Comparison of ENCODE assay signal across 11 cellular contexts in the genomic region with DNA sequence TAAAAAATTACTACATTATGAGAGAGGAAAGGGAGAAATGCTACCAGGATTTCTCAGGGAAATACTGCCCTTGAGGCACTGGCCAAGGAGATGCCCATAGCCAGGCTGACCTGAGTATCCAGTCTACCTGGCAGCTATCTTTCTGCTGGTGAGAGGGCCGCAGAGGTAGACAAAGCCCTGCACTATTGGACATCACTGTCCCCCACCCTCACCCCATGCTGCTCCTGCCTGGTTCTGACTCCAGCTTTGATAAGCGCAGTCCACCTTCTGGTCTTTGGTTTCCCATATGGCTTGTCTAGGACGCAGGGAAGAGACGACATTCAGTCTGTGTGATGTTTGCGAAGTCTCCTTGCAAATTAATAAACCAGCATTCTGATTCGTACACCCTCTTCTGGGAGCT. TPM values are rescaled to one million over a fixed set of nuclear protein-coding genes. Genes with fewer than 3 reads are reported as not detected.
DNase-seq lines count a peak whose midpoint lies in the region; ATAC-seq, FAIRE-seq and TF ChIP-seq lines count a peak whose summit lies in the region.
"Had no signal": no experiment of that assay in that cellular context is flagged by ENCODE, and none has a peak within 500 bp of the region (broad histone marks: within the 10 kb centered on the region; RNA-seq: fewer than 3 reads in every experiment).

No MANE protein-coding gene starts in this region.

- no peak for FAIRE-seq in keratinocyte (lab: Jason Lieb, UNC)
- FAIRE-seq: GM12892 had no signal

- no peaks in the 10 kb centered on the region for H3K27me3 Mint-ChIP-seq in activated CD4-positive, alpha-beta T cell treated with anti-CD3 and anti-CD28 coated beads for 36 hours
- H3K27me3 Mint-ChIP-seq in stimulated activated naive B cell treated with anti-CD40 and anti-IgM and Interleukin-4, amounts not matched to agents 10 μg/mL and 1 μg/mL and 100 μg/mL, for 72 hours = no peaks in the 10 kb centered on the region

- H3K36me3 ChIP-seq in keratinocyte (ENCODE audit: control insufficient read depth in 2 of 2, extremely low read depth in 1 of 2, insufficient read depth in 2 of 2, low read length in 2 of 2) (peaks cover 0 to 12% of the 10 kb centered on the region in 2 experiments), hepatocyte (replicated peaks; ENCODE audit: insufficient read depth, low read depth) (no peaks in the 10 kb centered on the region), stomach (peaks cover 0 to 8% (median 4%) of the 10 kb centered on the region in 4 donors)

- TF ChIP-seq EP300 in stomach (IDR thresholded peaks at IDR 0.05) = no peak

- H3K9me3 ChIP-seq in keratinocyte (ENCODE audit: control insufficient read depth, low read depth, low read length) = no peaks in the 10 kb centered on the region
- no peaks in the 10 kb centered on the region for H3K9me3 ChIP-seq in hepatocyte (ENCODE audit: low read depth)
- H3K9me3 ChIP-seq in stomach = no peaks in the 10 kb centered on the region

- H3K27ac Mint-ChIP-seq in activated CD4-positive, alpha-beta T cell treated with anti-CD3 and anti-CD28 coated beads for 36 hours = peak overlapping the region; percentile 39
- H3K27ac Mint-ChIP-seq in stimulated activated naive B cell treated with anti-CD40 and anti-IgM and Interleukin-4, amounts not matched to agents 10 μg/mL and 1 μg/mL and 100 μg/mL, for 72 hours = peak overlapping the region; percentile 20

- H4K20me1 ChIP-seq in keratinocyte (ENCODE audit: control insufficient read depth, extremely low read depth, insufficient read depth, low read length) = no peaks in the 10 kb centered on the region
- no peaks in the 10 kb centered on the region for H4K20me1 ChIP-seq in hepatocyte (ENCODE audit: insufficient read depth, poor library complexity, severe bottlenecking)

- intact Hi-C loops in activated CD4-positive, alpha-beta T cell treated with anti-CD3 and anti-CD28 coated beads for 36 hours (cut with DNase I, micrococcal nuclease) = no loop called here
- intact Hi-C loops in stomach (cut with DNase I; ENCODE audit: low total_unique reads) = no loop called here

- H2AFZ ChIP-seq in keratinocyte (ENCODE audit: control insufficient read depth, low read length) (no peak overlapping the region), hepatocyte (no peak overlapping the region)

- POLR2A ChIA-PET in activated CD4-positive, alpha-beta T cell treated with anti-CD3 and anti-CD28 coated beads for 36 hours (lab: Charles Lee) = interaction anchor here (1.3 kb wide), 1 partner anchor 17 kb away, joined by 4 read pairs; no protein-coding TSS in a partner anchor

- CTCF ChIA-PET in activated CD4-positive, alpha-beta T cell treated with anti-CD3 and anti-CD28 coated beads for 36 hours (lab: Charles Lee) = interaction anchor here (1.1 to 5.3 kb wide), 4 partner anchors 27 to 48 kb away, joined by 3 to 64 read pairs (median 28); no protein-coding TSS in a partner anchor

- no peak for DNase-seq in activated CD4-positive, alpha-beta T cell treated with anti-CD3 and anti-CD28 coated beads for 36 hours
- no peak for DNase-seq in activated CD4-positive, alpha-beta T cell treated with anti-CD3 and anti-CD28 coated beads, Interleukin-2, amount 50 U/mL, for 48 hours
- DNase-seq in activated CD8-positive, alpha-beta memory T cell treated with anti-CD3 and anti-CD28 coated beads, Interleukin-2, amount 50 U/mL, for 48 hours = peak; percentile 42
- DNase-seq in keratinocyte (ENCODE audit: low read depth, low spot score) (no peak), hepatocyte (ENCODE audit: low spot score) (no peak), 8988T (no peak), stomach (no peak)
- no peak for DNase-seq in stimulated activated naive B cell treated with anti-CD40 and anti-IgM and Interleukin-4, amounts not matched to agents 10 μg/mL and 1 μg/mL and 100 μg/mL, for 72 hours
- DNase-seq: SHP77 treated with DMSO at 0.1 percent for 48 hours had no signal

- no peaks in the 10 kb centered on the region for H3K9me3 Mint-ChIP-seq in activated CD4-positive, alpha-beta T cell treated with anti-CD3 and anti-CD28 coated beads for 36 hours (ENCODE audit: low read depth)
- H3K9me3 Mint-ChIP-seq in stimulated activated naive B cell treated with anti-CD40 and anti-IgM and Interleukin-4, amounts not matched to agents 10 μg/mL and 1 μg/mL and 100 μg/mL, for 72 hours = no peaks in the 10 kb centered on the region

- TF ChIP-seq POLR2A in stomach (IDR thresholded peaks at IDR 0.05) = no peak

- dilution Hi-C loops in keratinocyte (cut with MboI; ENCODE audit: extremely low pct_ligation_motif_present, low sequenced_read_pairs) = no loop called here

- H3K27ac ChIP-seq in keratinocyte (ENCODE audit: control insufficient read depth, insufficient read depth, low read length) = peak overlapping the region; percentile 69
- no peak overlapping the region for H3K27ac ChIP-seq in hepatocyte
- peak overlapping the region in 1 of 5 donors; percentile 13 for H3K27ac ChIP-seq in stomach

- H3K27me3 ChIP-seq in keratinocyte (ENCODE audit: control insufficient read depth, extremely low read depth, insufficient read depth, low read length) (no peaks in the 10 kb centered on the region), hepatocyte (no peaks in the 10 kb centered on the region), stomach (no peaks in the 10 kb centered on the region)

- no peaks in the 10 kb centered on the region for H3K9me2 ChIP-seq in hepatocyte (replicated peaks; ENCODE audit: insufficient read depth)

- H3K9me1 ChIP-seq in keratinocyte (ENCODE audit: control insufficient read depth, extremely low read depth, insufficient read depth, low read length) = peaks cover 7% of the 10 kb centered on the region

- peaks cover 71% of the 10 kb centered on the region for H3K79me2 ChIP-seq in keratinocyte (ENCODE audit: control insufficient read depth, insufficient read depth, low read length)
- H3K79me2 ChIP-seq in hepatocyte = peaks cover 57% of the 10 kb centered on the region

- H3K4me1 ChIP-seq in keratinocyte (ENCODE audit: control insufficient read depth, extremely low read depth, insufficient read depth, low read length) (peaks cover 59% of the 10 kb centered on the region), hepatocyte (ENCODE audit: insufficient read depth) (peaks cover 37% of the 10 kb centered on the region), stomach (peaks cover 62 to 90% (median 77%) of the 10 kb centered on the region in 4 donors)

- no peak overlapping the region for H3K4me3 ChIP-seq in keratinocyte (ENCODE audit: control insufficient read depth in 2 of 3, extremely low read depth in 1 of 3, insufficient read depth in 2 of 3, low read depth in 1 of 3, low read length in 3 of 3)
- H3K4me3 ChIP-seq in hepatocyte = no peak overlapping the region
- H3K4me3 ChIP-seq in stomach = no peak overlapping the region

- H3K4me2 ChIP-seq in keratinocyte (ENCODE audit: control insufficient read depth, extremely low read depth, insufficient read depth, low read depth, low read length) = peak overlapping the region; percentile 77
- H3K4me2 ChIP-seq in hepatocyte = no peak overlapping the region

- 98% methylated on average over 6 of the region's 6 CpGs for WGBS in hepatocyte (ENCODE audit: low lambda C conversion rate, missing lambda C conversion rate)
- 94 to 96% (median 96%) methylated on average over 6 of the region's 6 CpGs for WGBS in stomach, 5 donors

- ATAC-seq in activated CD4-positive, alpha-beta T cell treated with anti-CD3 and anti-CD28 coated beads for 36 hours = no peak
- no peak for ATAC-seq in stimulated activated naive B cell treated with anti-CD40 and anti-IgM and Interleukin-4, amounts not matched to agents 10 μg/mL and 1 μg/mL and 100 μg/mL, for 72 hours (replicated peaks)
- ATAC-seq: activated CD4-positive, CD25-positive, alpha-beta regulatory T cell treated with anti-CD3 and anti-CD28 coated beads, Interleukin-2, amount 50 U/mL, for 24 hours had no signal

- peaks cover 73% of the 10 kb centered on the region for H3K4me1 Mint-ChIP-seq in activated CD4-positive, alpha-beta T cell treated with anti-CD3 and anti-CD28 coated beads for 36 hours
- peaks cover 58 to 76% of the 10 kb centered on the region in 2 donors for H3K4me1 Mint-ChIP-seq in stimulated activated naive B cell treated with anti-CD40 and anti-IgM and Interleukin-4, amounts not matched to agents 10 μg/mL and 1 μg/mL and 100 μg/mL, for 72 hours

- H3K4me3 Mint-ChIP-seq in activated CD4-positive, alpha-beta T cell treated with anti-CD3 and anti-CD28 coated beads for 36 hours = no peak overlapping the region
- H3K4me3 Mint-ChIP-seq in stimulated activated naive B cell treated with anti-CD40 and anti-IgM and Interleukin-4, amounts not matched to agents 10 μg/mL and 1 μg/mL and 100 μg/mL, for 72 hours = no peak overlapping the region

- peaks cover 25% of the 10 kb centered on the region for H3K36me3 Mint-ChIP-seq in activated CD4-positive, alpha-beta T cell treated with anti-CD3 and anti-CD28 coated beads for 36 hours (ENCODE audit: low read depth)
- peaks cover 8 to 25% of the 10 kb centered on the region in 2 donors for H3K36me3 Mint-ChIP-seq in stimulated activated naive B cell treated with anti-CD40 and anti-IgM and Interleukin-4, amounts not matched to agents 10 μg/mL and 1 μg/mL and 100 μg/mL, for 72 hours

- peak overlapping the region; percentile 3 for H3K9ac ChIP-seq in keratinocyte (ENCODE audit: control insufficient read depth, extremely low read depth, insufficient read depth, low read length)

- TF ChIP-seq CTCF in keratinocyte (optimal IDR thresholded peaks at IDR 0.05 in 1 of 3, IDR thresholded peaks at IDR 0.05 in 1 of 3, conservative IDR thresholded peaks at IDR 0.05 in 1 of 3; ENCODE audit: extremely low read depth in 1 of 3, insufficient read depth in 2 of 3, low read length in 3 of 3) (no peak), hepatocyte (IDR thresholded peaks at IDR 0.05; ENCODE audit: poor library complexity) (no peak), stomach (IDR thresholded peaks at IDR 0.05) (no peak)

RNA-seq across cellular contexts. Expression of gene ITPRIP, which starts 3.7 kb away (rescaled TPM):
- 10 to 100 TPM; 20.3 to 21.6 TPM for total RNA-seq in activated CD4-positive, alpha-beta T cell treated with anti-CD3 and anti-CD28 coated beads for 36 hours
- polyA plus RNA-seq in keratinocyte = 11.9 to 13.8 TPM (median 12.1 TPM) in 3 replicates
- 17.4 TPM for polyA plus RNA-seq in keratinocyte (2011; ENCODE audit: low read depth)
- 6.5 and 6.6 TPM in 2 replicates for polyA plus RNA-seq in keratinocyte (2011; cell fraction: cytosol; rRNA removed)
- polyA plus RNA-seq in keratinocyte (2011; cell fraction: nucleus; rRNA removed) = 29.0 and 31.0 TPM in 2 replicates
- 11.3 and 42.3 TPM in 2 replicates for polyA plus RNA-seq in keratinocyte (2012; ENCODE audit: low replicate concordance)
- 17.5 to 24.9 TPM (median 20.1 TPM) in 3 replicates for polyA minus RNA-seq in keratinocyte
- polyA minus RNA-seq in keratinocyte (2011; cell fraction: cytosol; rRNA and poly(A)+ RNA removed) = 12.3 TPM
- polyA minus RNA-seq in keratinocyte (2011; cell fraction: nucleus; rRNA and poly(A)+ RNA removed) = 36.4 and 39.5 TPM in 2 replicates
- total RNA-seq in hepatocyte = 4.9 and 5.9 TPM in 2 replicates
- 7.9 and 9.0 TPM in 2 replicates for polyA plus RNA-seq in hepatocyte
- total RNA-seq in stomach = 10 to 100 TPM in 2 of 5 donors, 1 to 10 TPM in 3; 1.7 to 13.5 (median 9.2) TPM
- 10 to 100 TPM in 1 of 3 donors, 1 to 10 TPM in 2; 2.9 to 12.3 (median 4.6) TPM for polyA plus RNA-seq in stomach

RNA-seq across cellular contexts. Expression of gene CFAP58, which starts 19.1 kb away (rescaled TPM):
- under 1 TPM; 0.60 to 0.64 TPM for total RNA-seq in activated CD4-positive, alpha-beta T cell treated with anti-CD3 and anti-CD28 coated beads for 36 hours
- polyA plus RNA-seq in keratinocyte (0.82 to 2.3 TPM (median 1.4 TPM) in 3 replicates), hepatocyte (not detected in 2 replicates), stomach (under 1 TPM; 0.12 to 0.31 (median 0.20) TPM)
- polyA plus RNA-seq in keratinocyte (2011; ENCODE audit: low read depth) = 1.7 TPM
- 1.7 and 2.5 TPM in 2 replicates for polyA plus RNA-seq in keratinocyte (2011; cell fraction: cytosol; rRNA removed)
- 1.4 and 2.1 TPM in 2 replicates for polyA plus RNA-seq in keratinocyte (2011; cell fraction: nucleus; rRNA removed)
- polyA plus RNA-seq in keratinocyte (2012; ENCODE audit: low replicate concordance) = 0.49 and 1.7 TPM in 2 replicates
- 0.33 to 0.90 TPM in 2 of 3 replicates, not detected in the other for polyA minus RNA-seq in keratinocyte
- 0.58 TPM for polyA minus RNA-seq in keratinocyte (2011; cell fraction: cytosol; rRNA and poly(A)+ RNA removed)
- 0.21 and 0.54 TPM in 2 replicates for polyA minus RNA-seq in keratinocyte (2011; cell fraction: nucleus; rRNA and poly(A)+ RNA removed)
- total RNA-seq in hepatocyte (0.17 and 0.20 TPM in 2 replicates), stomach (under 1 TPM in 2 of 5 donors, not detected in 3; 0.18 to 0.58 TPM)
